ENCODE assay signal across 22 cellular contexts in genomic region chr2:138494265-138494966, GRCh38.
"Had no signal": no experiment of that assay in that cellular context is flagged by ENCODE, and none has a peak within 500 bp of the region (broad histone marks: within the 10 kb centered on the region; RNA-seq: fewer than 3 reads in every experiment).

No MANE protein-coding gene starts in this region.

- H3K27me3 ChIP-seq: adrenal gland, transverse colon, vagina had no signal

- H3K27ac ChIP-seq: adrenal gland, transverse colon, vagina had no signal

- H3K4me3 ChIP-seq: adrenal gland, transverse colon, vagina had no signal

- H3K9me3 ChIP-seq: adrenal gland, transverse colon, vagina had no signal

- H3K4me1 ChIP-seq: vagina had no signal

- H3K36me3 ChIP-seq: adrenal gland, transverse colon, vagina had no signal

- DNase-seq: activated CD4-positive, alpha-beta T cell treated with anti-CD3 and anti-CD28 coated beads for 1 hour; activated CD8-positive, alpha-beta memory T cell treated with anti-CD3 and anti-CD28 coated beads for 24 hours; activated CD8-positive, alpha-beta memory T cell treated with anti-CD3 and anti-CD28 coated beads, Interleukin-2, amount 50 U/mL, for 48 hours; activated effector memory CD4-positive, alpha-beta T cell treated with anti-CD3 and anti-CD28 coated beads, Interleukin-2, amount 50 U/mL, for 16 hours; activated naive CD4-positive, alpha-beta T cell treated with anti-CD3 and anti-CD28 coated beads, Interleukin-2, amount 50 U/mL, for 16 hours; activated T-cell treated with anti-CD3 and anti-CD28 coated beads, Interleukin-2, amount 50 U/mL, for 48 hours; adrenal gland; dermis blood vessel endothelial cell; effector memory CD4-positive, alpha-beta T cell; foreskin fibroblast; left cardiac atrium; occipital lobe; posterior cingulate gyrus; retina; stimulated activated CD4-positive, alpha-beta T cell treated with anti-CD3 and anti-CD28 coated beads, Interleukin-12 subunit alpha, Interleukin-12 subunit beta, amount 100 ng/mL, for 4 hours; stimulated activated CD4-positive, alpha-beta T cell treated with anti-CD3 and anti-CD28 coated beads, Interleukin-1b, Interleukin-23, amount 100 ng/mL, for 48 hours; stimulated activated CD8-positive, alpha-beta memory T cell treated with anti-CD3 and anti-CD28 coated beads, Interleukin-4, amount 100 ng/mL, for 48 hours; stimulated activated naive CD4-positive, alpha-beta T cell treated with Interleukin-2 at 50 U/mL for 16 hours; T-helper 1 cell; T1000; transverse colon had no signal
